21 cellular contexts compared by ENCODE assay signal in the genomic region with DNA sequence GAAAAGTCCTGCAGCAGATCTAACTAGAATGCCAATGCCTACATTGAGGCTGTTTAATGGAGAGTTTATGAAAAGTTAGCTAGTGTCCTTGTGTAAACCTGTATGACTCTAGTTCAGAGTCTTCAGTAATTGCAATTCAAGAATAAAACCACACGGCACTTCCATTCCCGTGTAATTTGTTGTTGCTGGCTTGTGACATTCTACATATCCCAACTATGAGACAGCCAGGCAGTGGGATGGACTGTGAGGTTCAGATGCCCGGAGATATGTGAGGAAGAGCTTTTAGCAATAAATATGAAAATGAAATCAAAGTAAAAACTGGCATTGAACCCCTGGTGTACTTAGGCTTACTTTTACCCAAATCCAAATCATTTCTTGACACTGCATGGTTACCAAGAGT.
"Had no signal": no experiment of that assay in that cellular context is flagged by ENCODE, and none has a peak within 500 bp of the region (broad histone marks: within the 10 kb centered on the region; RNA-seq: fewer than 3 reads in every experiment).

No MANE protein-coding gene starts in this region.

- H3K27me3 ChIP-seq: colonic mucosa, dorsolateral prefrontal cortex, esophagus squamous epithelium, left lung, neural progenitor cell, tibial nerve had no signal

- H3K4me3 ChIP-seq: colonic mucosa, dorsolateral prefrontal cortex, esophagus squamous epithelium, left lung, neural progenitor cell, tibial nerve had no signal

- DNase-seq: activated B cell treated with CpG ODN at 0.5 μM for 24 hours; activated CD4-positive, alpha-beta T cell treated with anti-CD3 and anti-CD28 coated beads for 36 hours; activated CD4-positive, alpha-beta T cell treated with anti-CD3 and anti-CD28 coated beads, Interleukin-2, amount 50 U/mL, for 4 hours; activated CD8-positive, alpha-beta memory T cell treated with anti-CD3 and anti-CD28 coated beads for 24 hours; activated CD8-positive, alpha-beta memory T cell treated with anti-CD3 and anti-CD28 coated beads, Interleukin-2, amount 50 U/mL, for 4 hours; activated naive CD8-positive, alpha-beta T cell treated with anti-CD3 and anti-CD28 coated beads for 36 hours; activated T-cell treated with anti-CD3 and anti-CD28 coated beads, Interleukin-2, amount 50 U/mL, for 24 hours; amniotic stem cell; colonic mucosa; dorsolateral prefrontal cortex; effector memory CD8-positive, alpha-beta T cell; esophagus squamous epithelium; left lung; naive thymus-derived CD8-positive, alpha-beta T cell; stimulated activated CD4-positive, alpha-beta T cell treated with anti-CD3 and anti-CD28 coated beads, Interleukin-12 subunit alpha, Interleukin-12 subunit beta, amount 100 ng/mL, for 4 hours; stimulated activated CD4-positive, alpha-beta T cell treated with anti-CD3 and anti-CD28 coated beads, Interleukin-4, amount 100 ng/mL, for 4 hours; stimulated activated naive CD8-positive, alpha-beta T cell treated with anti-CD3 and anti-CD28 coated beads, Interleukin-15, Interleukin-2, amounts not matched to agents 100 U/mL and 50 U/mL, for 24 hours; T-helper 9 cell had no signal

- H3K9me3 ChIP-seq: colonic mucosa had no signal

- ATAC-seq: activated CD4-positive, alpha-beta T cell treated with anti-CD3 and anti-CD28 coated beads for 36 hours; activated T-helper 17 cell treated with anti-CD3 and anti-CD28 coated beads, Interleukin-2, amount 50 U/mL, for 72 hours; effector memory CD8-positive, alpha-beta T cell; left lung; naive thymus-derived CD8-positive, alpha-beta T cell; stimulated activated naive CD8-positive, alpha-beta T cell treated with anti-CD3 and anti-CD28 coated beads, Interleukin-15, Interleukin-2, amounts not matched to agents 100 U/mL and 50 U/mL, for 24 hours had no signal

- H3K27ac ChIP-seq: colonic mucosa, esophagus squamous epithelium, left lung, neural progenitor cell, tibial nerve had no signal

- H3K4me1 ChIP-seq: neural progenitor cell, tibial nerve had no signal

- H3K36me3 ChIP-seq: colonic mucosa, esophagus squamous epithelium, left lung, neural progenitor cell, tibial nerve had no signal
